ENCODE assay signal across 16 cellular contexts in the genomic region with DNA sequence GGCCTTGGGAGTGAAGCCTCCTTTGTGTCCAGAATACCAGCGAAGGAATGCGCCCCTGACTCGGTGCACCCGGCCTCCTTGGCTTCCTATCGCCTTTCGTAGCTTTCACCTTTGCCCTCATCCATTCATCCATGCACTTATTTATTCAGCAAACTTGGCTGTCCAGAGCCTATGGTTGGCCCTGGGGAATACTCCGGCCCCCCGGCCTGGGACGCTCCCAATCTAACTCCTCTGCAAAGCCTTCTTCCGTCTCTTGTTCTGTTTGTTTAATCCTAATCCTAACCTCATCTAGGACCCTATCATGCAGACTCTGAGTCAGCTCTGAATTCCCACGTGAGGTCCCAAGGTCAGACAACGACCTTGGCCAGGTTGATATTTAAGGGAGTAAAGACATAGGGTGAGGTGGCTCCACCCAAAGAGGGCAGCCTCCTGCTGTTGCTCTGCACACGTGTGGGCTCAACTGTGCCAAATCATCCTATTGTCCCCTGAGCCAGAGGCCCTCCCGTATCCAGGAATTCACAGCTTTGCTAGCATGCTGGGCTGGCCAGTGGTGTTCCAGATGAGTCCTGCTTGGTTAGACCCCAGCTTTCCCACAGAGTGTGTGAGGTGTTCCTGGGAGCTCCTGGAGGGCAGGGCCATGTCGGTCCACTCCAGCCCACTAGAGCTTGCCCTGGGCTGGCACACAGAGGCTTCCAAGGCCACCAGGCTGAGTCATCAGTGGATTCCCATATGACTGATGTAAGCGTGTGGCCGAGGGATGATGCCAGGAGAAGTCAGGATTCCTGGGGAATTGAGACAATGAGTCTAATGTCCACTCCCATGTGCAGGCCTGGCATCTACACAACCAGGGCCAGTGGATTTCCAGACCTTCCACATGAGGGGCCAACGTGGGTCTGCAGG. TPM values are rescaled to one million over a fixed set of nuclear protein-coding genes. Genes with fewer than 3 reads are reported as not detected.
DNase-seq lines count a peak whose midpoint lies in the region; ATAC-seq and TF ChIP-seq lines count a peak whose summit lies in the region.
"Had no signal": no experiment of that assay in that cellular context is flagged by ENCODE, and none has a peak within 500 bp of the region (broad histone marks: within the 10 kb centered on the region; RNA-seq: fewer than 3 reads in every experiment).

No MANE protein-coding gene starts in this region.

- TF ChIP-seq CTCF in HFFc6 (IDR thresholded peaks at IDR 0.05) (no peak), adrenal gland (IDR thresholded peaks at IDR 0.05) (peak in 1 of 6 experiments; percentile 9), brain microvascular endothelial cell (IDR thresholded peaks at IDR 0.05; ENCODE audit: low read depth, low read length, missing control alignments) (no peak)

- in situ Hi-C loops in brain microvascular endothelial cell (cut with HindIII; ENCODE audit: low pct_ligation_motif_present, low sequenced_read_pairs), result no loop called here

- H3K27ac Mint-ChIP-seq in HFFc6, result no peak overlapping the region
- H3K27ac Mint-ChIP-seq: activated naive CD4-positive, alpha-beta T cell treated with anti-CD3 and anti-CD28 coated beads for 36 hours; naive B cell had no signal

- H3K27ac ChIP-seq in adrenal gland (peak overlapping the region in 3 of 5 donors; percentile 55 to 70 (median 65)), brain microvascular endothelial cell (no peak overlapping the region)
- H3K27ac ChIP-seq: heart left ventricle, right lobe of liver had no signal

- H3K4me1 ChIP-seq in adrenal gland (replicated peaks in 1 of 2), result peaks cover 16 to 23% of the 10 kb centered on the region in 2 donors
- H3K4me1 ChIP-seq: right lobe of liver had no signal

- intact Hi-C loops in adrenal gland (cut with DNase I), result no loop called here

- no peaks in the 10 kb centered on the region for H3K4me1 Mint-ChIP-seq in HFFc6 (ENCODE audit: low read depth)

- H3K4me3 ChIP-seq in adrenal gland (no peak overlapping the region), brain microvascular endothelial cell (ENCODE audit: low read depth, low read length) (no peak overlapping the region)
- H3K4me3 ChIP-seq: heart left ventricle, right lobe of liver had no signal

- 50 to 68% (median 55%) methylated on average over 15 to 18 of the region's 18 CpGs for WGBS in adrenal gland, 4 donors

- ATAC-seq in GM19035 (IDR thresholded peaks at IDR 0.05; ENCODE audit: unreplicated experiment), result no peak
- no peak for ATAC-seq in GM19452 (IDR thresholded peaks at IDR 0.05; ENCODE audit: unreplicated experiment)

- H3K27me3 Mint-ChIP-seq in HFFc6 (ENCODE audit: insufficient read depth), result peaks cover 7% of the 10 kb centered on the region

- H3K9me3 Mint-ChIP-seq in HFFc6, result no peaks in the 10 kb centered on the region
- H3K9me3 Mint-ChIP-seq: activated naive CD4-positive, alpha-beta T cell treated with anti-CD3 and anti-CD28 coated beads for 36 hours had no signal

- no peak overlapping the region for H3K4me3 Mint-ChIP-seq in HFFc6
- H3K4me3 Mint-ChIP-seq: activated naive CD4-positive, alpha-beta T cell treated with anti-CD3 and anti-CD28 coated beads for 36 hours had no signal

- H3K36me3 ChIP-seq in adrenal gland (replicated peaks in 1 of 2) (no peaks in the 10 kb centered on the region), brain microvascular endothelial cell (replicated peaks) (no peaks in the 10 kb centered on the region)
- H3K36me3 ChIP-seq: heart left ventricle, right lobe of liver had no signal

- H3K27me3 ChIP-seq in adrenal gland (no peaks in the 10 kb centered on the region), brain microvascular endothelial cell (replicated peaks) (no peaks in the 10 kb centered on the region)
- H3K27me3 ChIP-seq: heart left ventricle, right lobe of liver had no signal

- H3K9me3 ChIP-seq in adrenal gland (replicated peaks in 1 of 3), result no peaks in the 10 kb centered on the region
- H3K9me3 ChIP-seq: heart left ventricle, right lobe of liver had no signal

- no peak for TF ChIP-seq POLR2A in adrenal gland (IDR thresholded peaks at IDR 0.05)

- DNase-seq in AG20443 (ENCODE audit: low spot score) (peak; percentile 65), HFFc6 (peak; percentile 32), adrenal gland (peak; percentile 69 to 88 (median 83)), myocyte (ENCODE audit: low read depth) (peak; percentile 85), 8988T (no peak), brain microvascular endothelial cell (no peak)
- DNase-seq: activated CD8-positive, alpha-beta memory T cell treated with anti-CD3 and anti-CD28 coated beads for 24 hours; DMS79 treated with DMSO at 0.1 percent for 48 hours; naive B cell; NCI-H1105 treated with DMSO at 0.1 percent for 48 hours; right lobe of liver; stimulated activated naive CD4-positive, alpha-beta T cell treated with Interleukin-2 at 50 U/mL for 16 hours had no signal

- H3K36me3 Mint-ChIP-seq in HFFc6 (ENCODE audit: low read depth), result no peaks in the 10 kb centered on the region
- H3K36me3 Mint-ChIP-seq: naive B cell had no signal

RNA-seq across cellular contexts. Expression of a gene that starts 6.5 kb away (rescaled TPM):
- 1 to 10 TPM; 5.6 to 7.0 (median 6.5) TPM for total RNA-seq in HFFc6 (2021; fragmentation: NEBNext Ultra II Directional; extraction: Animal tissue kit (Norgen Biotek cat#: 25700))
- total RNA-seq in adrenal gland, result 1 to 10 TPM; 3.0 to 10.0 (median 7.0) TPM
- 10 to 100 TPM in 1 of 3 donors, 1 to 10 TPM in 2; 8.5 to 10.8 (median 9.5) TPM for polyA plus RNA-seq in adrenal gland
- 7.8 and 9.6 TPM in 2 replicates for total RNA-seq in myocyte
- polyA plus RNA-seq in myocyte (2012), result 6.6 TPM

Comparison
In these comparisons a context has a peak if more than half of its experiments do, and no peak if none do; other contexts are left out.
1. DNase-seq: peak in AG20443 (single experiment), HFFc6 (single experiment), adrenal gland (7 of 7) and myocyte (single experiment); none in 8988T (single experiment) and brain microvascular endothelial cell (single experiment).